8 cellular contexts compared by ENCODE assay signal in the genomic region with DNA sequence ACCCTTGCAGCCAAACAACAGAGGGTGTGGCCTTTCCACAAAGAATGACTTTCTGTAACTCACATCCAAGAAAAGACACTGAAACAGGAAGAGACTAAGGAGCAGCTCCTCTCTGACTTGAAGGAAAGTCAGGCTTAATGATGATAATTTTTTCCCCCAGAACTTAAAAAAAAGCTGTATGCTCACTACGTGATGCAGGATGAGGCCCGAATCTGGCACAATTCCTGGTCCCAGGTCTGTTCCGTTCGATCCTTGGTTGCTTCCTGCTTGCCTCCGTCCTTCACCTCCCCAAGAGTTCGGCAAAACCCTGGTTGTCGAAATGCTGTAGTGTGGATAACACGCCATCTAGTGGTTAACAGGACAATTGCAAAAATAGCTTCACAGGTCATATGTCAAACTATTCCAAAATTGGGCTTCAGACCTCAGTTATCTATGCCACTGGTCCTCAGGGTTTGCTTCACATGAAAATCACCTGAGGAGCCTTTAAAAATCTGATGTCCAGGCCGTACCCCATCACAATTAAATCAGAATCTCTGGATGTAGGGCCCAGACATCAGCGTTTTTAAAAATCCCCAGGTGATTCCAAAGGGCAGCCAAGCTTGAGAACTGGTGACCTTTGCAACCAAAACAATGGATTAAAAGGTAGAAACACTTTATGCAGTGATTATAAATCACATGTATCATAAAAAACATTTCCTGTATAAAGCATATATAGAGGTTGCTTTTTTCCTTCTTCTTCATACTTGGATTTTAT. TPM values are rescaled to one million over a fixed set of nuclear protein-coding genes. Genes with fewer than 3 reads are reported as not detected.
DNase-seq lines count a peak whose midpoint lies in the region; ATAC-seq, FAIRE-seq and TF ChIP-seq lines count a peak whose summit lies in the region.

No MANE protein-coding gene starts in this region.

- peaks cover 9% of the 10 kb centered on the region for H3K27me3 Mint-ChIP-seq in CD8-positive, alpha-beta T cell (ENCODE audit: low read depth)
- H3K27me3 Mint-ChIP-seq in stimulated activated memory B cell treated with anti-CD40 and anti-IgM and Interleukin-4, amounts not matched to agents 10 μg/mL and 1 μg/mL and 100 μg/mL, for 72 hours: peaks cover 21% of the 10 kb centered on the region

- no peak overlapping the region for H3K4ac ChIP-seq in H1 (replicated peaks; ENCODE audit: insufficient read length, low read depth, low read length)
- H3K4ac ChIP-seq in mesenchymal stem cell (ENCODE audit: low read depth in 1 of 2, low read length in 2 of 2): no peak overlapping the region

- H2BK15ac ChIP-seq in H1 (ENCODE audit: low read length) (no peak overlapping the region), mesenchymal stem cell (ENCODE audit: low read depth, poor library complexity, severe bottlenecking) (no peak overlapping the region)

- H3K14ac ChIP-seq in H1 (ENCODE audit: insufficient read length) (no peak overlapping the region), mesenchymal stem cell (ENCODE audit: low read length in 2 of 2) (no peak overlapping the region)

- H2AFZ ChIP-seq in H1 (ENCODE audit: low read length) (peak overlapping the region; percentile 97), mesenchymal stem cell (ENCODE audit: low read depth, low read length) (no peak overlapping the region)

- H3K79me1 ChIP-seq in H1 (ENCODE audit: low read depth, low read length) (no peaks in the 10 kb centered on the region), mesenchymal stem cell (replicated peaks; ENCODE audit: low read length, poor library complexity, severe bottlenecking) (no peaks in the 10 kb centered on the region)

- H2BK12ac ChIP-seq in H1 (ENCODE audit: low read depth, low read length): no peak overlapping the region
- no peak overlapping the region for H2BK12ac ChIP-seq in mesenchymal stem cell (ENCODE audit: low read length in 2 of 2)

- peak; percentile 74 for FAIRE-seq in GM19239 (lab: Jason Lieb, UNC)
- peak; percentile 99 for FAIRE-seq in H1 (lab: Jason Lieb, UNC)

- no peaks in the 10 kb centered on the region for H3K9me3 ChIP-seq in CD8-positive, alpha-beta T cell (ENCODE audit: low read length)
- H3K9me3 ChIP-seq in H1 (ENCODE audit: insufficient read depth in 2 of 2, low read depth in 1 of 2, low read length in 1 of 2) (no peaks in the 10 kb centered on the region), mesenchymal stem cell (ENCODE audit: control insufficient read depth, low read length) (no peaks in the 10 kb centered on the region)

- no peaks in the 10 kb centered on the region for H4K20me1 ChIP-seq in H1 (replicated peaks in 1 of 2; ENCODE audit: control insufficient read depth in 1 of 2, insufficient read depth in 2 of 2, low read length in 2 of 2)

- H3K18ac ChIP-seq in H1 (ENCODE audit: extremely low read depth, low read length) (no peak overlapping the region), mesenchymal stem cell (ENCODE audit: low read depth in 1 of 2, low read length in 2 of 2) (no peak overlapping the region)

- peak; percentile 97 to 98 for TF ChIP-seq RAD21 in H1 (IDR thresholded peaks at IDR 0.05 in 1 of 2, conservative IDR thresholded peaks at IDR 0.05 in 1 of 2; ENCODE audit: low read depth in 2 of 2, low read length in 2 of 2)

- H2AK5ac ChIP-seq in H1 (ENCODE audit: low read depth, low read length) (no peak overlapping the region), mesenchymal stem cell (ENCODE audit: low read length, severe bottlenecking) (no peak overlapping the region)

- H3K23me2 ChIP-seq in H1 (ENCODE audit: low read depth, low read length): no peaks in the 10 kb centered on the region

- H3K27ac ChIP-seq in CD8-positive, alpha-beta T cell (ENCODE audit: low read depth, low read length): no peak overlapping the region
- H3K27ac ChIP-seq in H1 (ENCODE audit: low read depth, low read length) (no peak overlapping the region), mesenchymal stem cell (ENCODE audit: low read length, poor library complexity, severe bottlenecking) (no peak overlapping the region)

- H3K4me1 Mint-ChIP-seq in CD8-positive, alpha-beta T cell (ENCODE audit: low read depth): peaks cover 7% of the 10 kb centered on the region
- peaks cover 8% of the 10 kb centered on the region for H3K4me1 Mint-ChIP-seq in stimulated activated memory B cell treated with anti-CD40 and anti-IgM and Interleukin-4, amounts not matched to agents 10 μg/mL and 1 μg/mL and 100 μg/mL, for 72 hours

- H3K36me3 Mint-ChIP-seq in CD8-positive, alpha-beta T cell: no peaks in the 10 kb centered on the region
- H3K36me3 Mint-ChIP-seq in stimulated activated memory B cell treated with anti-CD40 and anti-IgM and Interleukin-4, amounts not matched to agents 10 μg/mL and 1 μg/mL and 100 μg/mL, for 72 hours: no peaks in the 10 kb centered on the region

- peak; percentile 71 for ATAC-seq in CD8-positive, alpha-beta T cell
- ATAC-seq in HG03342 (IDR thresholded peaks at IDR 0.05; ENCODE audit: unreplicated experiment): peak; percentile 92
- ATAC-seq in stimulated activated memory B cell treated with anti-CD40 and anti-IgM and Interleukin-4, amounts not matched to agents 10 μg/mL and 1 μg/mL and 100 μg/mL, for 72 hours: peak; percentile 71

- H3K4me3 Mint-ChIP-seq in CD8-positive, alpha-beta T cell: peak overlapping the region; percentile 81
- peak overlapping the region; percentile 87 for H3K4me3 Mint-ChIP-seq in stimulated activated memory B cell treated with anti-CD40 and anti-IgM and Interleukin-4, amounts not matched to agents 10 μg/mL and 1 μg/mL and 100 μg/mL, for 72 hours

- POLR2A ChIA-PET in CD8-positive, alpha-beta T cell (lab: Charles Lee): no interaction called here
- POLR2A ChIA-PET in H1 (lab: Charles Lee; ENCODE audit: partially characterized antibody): interaction anchor here (0.6 to 1.0 kb wide), 2 partner anchors 15 to 161 kb away, joined by 3 read pairs; no protein-coding TSS in a partner anchor

- peaks cover 3% of the 10 kb centered on the region for H3K4me1 ChIP-seq in CD8-positive, alpha-beta T cell (ENCODE audit: insufficient read depth, low read length)
- H3K4me1 ChIP-seq in H1 (replicated peaks in 1 of 4; ENCODE audit: control insufficient read depth in 3 of 4, insufficient read depth in 4 of 4, low read length in 3 of 4) (peaks cover 0 to 7% (median 1%) of the 10 kb centered on the region in 4 experiments; a peak in 1 of 7 replicates), mesenchymal stem cell (ENCODE audit: control insufficient read depth, insufficient read depth, low read depth, low read length) (no peaks in the 10 kb centered on the region)

- no peaks in the 10 kb centered on the region for H3K36me3 ChIP-seq in CD8-positive, alpha-beta T cell (ENCODE audit: insufficient read depth, low read length)
- H3K36me3 ChIP-seq in H1 (ENCODE audit: control insufficient read depth in 2 of 4, insufficient read depth in 4 of 4, low read length in 3 of 4): no peaks in the 10 kb centered on the region
- H3K36me3 ChIP-seq in mesenchymal stem cell (ENCODE audit: control insufficient read depth in 1 of 2, insufficient read depth in 2 of 2, low read depth in 1 of 2, low read length in 2 of 2): no peaks in the 10 kb centered on the region

- intact Hi-C loops in CD8-positive, alpha-beta T cell (cut with DNase I, micrococcal nuclease): loop anchor here (1.0 to 10.0 kb wide), 7 partner anchors 297 to 764 kb away; no protein-coding TSS in a partner anchor

- H3K56ac ChIP-seq in H1 (replicated peaks; ENCODE audit: insufficient read length, low read depth, low read length): no peak overlapping the region

- H4K8ac ChIP-seq in H1 (ENCODE audit: extremely low read depth, insufficient read depth, low read length) (no peak overlapping the region), mesenchymal stem cell (ENCODE audit: low read length) (peak overlapping the region; percentile 29)

- peak in 6 of 7 experiments; percentile 20 to 63 (median 32) for DNase-seq in CD8-positive, alpha-beta T cell
- DNase-seq in GM19239 (ENCODE audit: insufficient read length, low spot score) (peak; percentile 50), NCI-H2227 treated with DMSO at 0.1 percent for 48 hours (lab: John Stamatoyannopoulos, UW) (peak; percentile 56), H1 (ENCODE audit: low read depth in 1 of 2, low spot score in 2 of 2) (peak in 1 of 2 experiments; percentile 38), mesenchymal stem cell (peak; percentile 79)
- peak; percentile 32 to 34 for DNase-seq in activated CD4-positive, alpha-beta T cell treated with anti-CD3 and anti-CD28 coated beads for 4 hours

- peak overlapping the region in 1 of 2 experiments; percentile 54; a peak in 2 of 4 replicates for H3K4me2 ChIP-seq in H1 (ENCODE audit: insufficient read depth in 1 of 2, low read depth in 2 of 2, low read length in 2 of 2)
- peak overlapping the region; percentile 18 for H3K4me2 ChIP-seq in mesenchymal stem cell (ENCODE audit: low read length, poor library complexity, severe bottlenecking)

- WGBS in H1 (ENCODE audit: extremely low coverage in 1 of 2, insufficient coverage in 1 of 2, insufficient read length in 1 of 2, insufficient replicate concordance in 2 of 2, low coverage in 1 of 2, low lambda C conversion rate in 2 of 2, missing lambda C conversion rate in 1 of 2), 2 experiments: 19% methylated on average over 10 of the region's 10 CpGs; no CpG with 5 or more reads in 1 of the 2 experiments
- WGBS in mesenchymal stem cell: under 1% methylated on average over 10 of the region's 10 CpGs

- H3K79me2 ChIP-seq in H1 (ENCODE audit: control insufficient read depth in 1 of 2, insufficient read depth in 2 of 2, low read length in 2 of 2): no peaks in the 10 kb centered on the region

- no peak overlapping the region for H3K9ac ChIP-seq in H1 (replicated peaks in 1 of 4; ENCODE audit: extremely low read depth in 1 of 4, low read depth in 3 of 4, low read length in 3 of 4)
- peak overlapping the region; percentile 87 for H3K9ac ChIP-seq in mesenchymal stem cell (ENCODE audit: low read length)

- no peak overlapping the region for H2BK5ac ChIP-seq in H1 (ENCODE audit: low read depth, low read length)
- H2BK5ac ChIP-seq in mesenchymal stem cell (ENCODE audit: low read depth, low read length, poor library complexity, severe bottlenecking): no peak overlapping the region

- H3K23ac ChIP-seq in H1 (ENCODE audit: insufficient read length) (no peak overlapping the region), mesenchymal stem cell (ENCODE audit: low read length in 2 of 2) (no peak overlapping the region)

- no peak overlapping the region for H4K5ac ChIP-seq in H1 (ENCODE audit: insufficient read length, low read depth, low read length)

- H3K4me3 ChIP-seq in CD8-positive, alpha-beta T cell (ENCODE audit: low read depth, low read length): peak overlapping the region; percentile 43
- peak overlapping the region in 1 of 4 experiments; percentile 39; a peak in 1 of 8 replicates for H3K4me3 ChIP-seq in H1 (ENCODE audit: extremely low read depth in 1 of 4, insufficient read depth in 2 of 4, low read depth in 3 of 4, low read length in 4 of 4)
- H3K4me3 ChIP-seq in mesenchymal stem cell (ENCODE audit: insufficient read depth in 1 of 2, low read depth in 1 of 2, low read length in 2 of 2): peak overlapping the region in 1 of 2 experiments; percentile 69

- H3K27ac Mint-ChIP-seq in CD8-positive, alpha-beta T cell: no peak overlapping the region
- peak overlapping the region; percentile 68 for H3K27ac Mint-ChIP-seq in stimulated activated memory B cell treated with anti-CD40 and anti-IgM and Interleukin-4, amounts not matched to agents 10 μg/mL and 1 μg/mL and 100 μg/mL, for 72 hours

- H4K91ac ChIP-seq in H1 (replicated peaks; ENCODE audit: insufficient read length, low read length) (no peak overlapping the region), mesenchymal stem cell (ENCODE audit: low read length) (no peak overlapping the region)

- no peak for TF ChIP-seq POLR2A in H1 (IDR thresholded peaks at IDR 0.05; ENCODE audit: control extremely low read depth in 1 of 2, low read depth in 2 of 2, low read length in 2 of 2)

- H2BK20ac ChIP-seq in H1 (ENCODE audit: low read length): no peak overlapping the region

- peak; percentile 83 for TF ChIP-seq CTCF in CD8-positive, alpha-beta T cell (IDR thresholded peaks at IDR 0.05)
- TF ChIP-seq CTCF in H1 (IDR thresholded peaks at IDR 0.05; ENCODE audit: control extremely low read depth in 1 of 3, insufficient read depth in 1 of 3, low read depth in 1 of 3, low read length in 3 of 3): peak; percentile 22 to 92 (median 83)

- H3K9me3 Mint-ChIP-seq in CD8-positive, alpha-beta T cell: no peaks in the 10 kb centered on the region
- no peaks in the 10 kb centered on the region for H3K9me3 Mint-ChIP-seq in stimulated activated memory B cell treated with anti-CD40 and anti-IgM and Interleukin-4, amounts not matched to agents 10 μg/mL and 1 μg/mL and 100 μg/mL, for 72 hours

- TF ChIP-seq EP300 in H1 (IDR thresholded peaks at IDR 0.05; ENCODE audit: borderline replicate concordance in 1 of 2, low read depth in 2 of 2, low read length in 2 of 2): no peak

- CTCF ChIA-PET in CD8-positive, alpha-beta T cell (lab: Charles Lee): interaction anchor here (0.6 to 2.8 kb wide), 21 partner anchors 8 to 1921 kb away, joined by 3 to 16 read pairs (median 4); no protein-coding TSS in a partner anchor
- CTCF ChIA-PET in H1 (lab: Charles Lee; ENCODE audit: partially characterized antibody): interaction anchor here (0.7 to 7.3 kb wide), 44 partner anchors 8 to 825 kb away, joined by 3 to 78 read pairs (median 4); no protein-coding TSS in a partner anchor

- no peaks in the 10 kb centered on the region for H3K27me3 ChIP-seq in CD8-positive, alpha-beta T cell (ENCODE audit: insufficient read depth, low read length)
- H3K27me3 ChIP-seq in H1 (replicated peaks in 1 of 4; ENCODE audit: control insufficient read depth in 3 of 4, extremely low read depth in 1 of 4, insufficient read depth in 3 of 4, low read length in 3 of 4): no peaks in the 10 kb centered on the region
- peaks cover 0 to 3% of the 10 kb centered on the region in 2 experiments for H3K27me3 ChIP-seq in mesenchymal stem cell (ENCODE audit: control insufficient read depth in 1 of 2, insufficient read depth in 1 of 2, low read length in 2 of 2)

- H2BK120ac ChIP-seq in H1 (replicated peaks; ENCODE audit: low read depth, low read length) (no peak overlapping the region), mesenchymal stem cell (ENCODE audit: low read depth, low read length) (no peak overlapping the region)

RNA-seq across cellular contexts. Expression of gene SYNM, which starts 28.1 kb away (rescaled TPM):
- 1 to 10 TPM; 3.3 to 3.9 TPM for total RNA-seq in CD8-positive, alpha-beta T cell
- total RNA-seq in H1 (2021; fragmentation: NEBNext Ultra II Directional; extraction: Animal tissue kit (Norgen Biotek cat#: 25700)): 2.0 and 2.2 TPM in 2 replicates
- polyA plus RNA-seq in H1 (2011; rRNA removed): 0.67 and 0.89 TPM in 2 replicates
- polyA plus RNA-seq in H1 (2011; cell fraction: cytosol; rRNA removed): 0.85 TPM
- 2.4 TPM for polyA plus RNA-seq in H1 (2011; cell fraction: nucleus; rRNA removed)
- polyA plus RNA-seq in H1 (2012, experiment 1 of 2): 1.9 to 2.2 TPM (median 2.1 TPM) in 4 replicates
- polyA plus RNA-seq in H1 (2012, experiment 2 of 2): 0.31 TPM
- polyA plus RNA-seq in H1 (2013, experiment 1 of 2): 1.0 TPM
- polyA plus RNA-seq in H1 (2013, experiment 2 of 2): 0.98 TPM
- 0.95 and 1.4 TPM in 2 replicates for polyA minus RNA-seq in H1 (2011; rRNA and poly(A)+ RNA removed)
- polyA minus RNA-seq in H1 (2011; cell fraction: cytosol; rRNA and poly(A)+ RNA removed): 1.1 TPM
- 1.7 TPM for polyA minus RNA-seq in H1 (2011; cell fraction: nucleus; rRNA and poly(A)+ RNA removed)
- 6.0 TPM for polyA plus RNA-seq in mesenchymal stem cell (2013, experiment 1 of 2)
- 5.7 TPM for polyA plus RNA-seq in mesenchymal stem cell (2013, experiment 2 of 2)
